ENCODE assay signal across 8 cellular contexts in the genomic region with DNA sequence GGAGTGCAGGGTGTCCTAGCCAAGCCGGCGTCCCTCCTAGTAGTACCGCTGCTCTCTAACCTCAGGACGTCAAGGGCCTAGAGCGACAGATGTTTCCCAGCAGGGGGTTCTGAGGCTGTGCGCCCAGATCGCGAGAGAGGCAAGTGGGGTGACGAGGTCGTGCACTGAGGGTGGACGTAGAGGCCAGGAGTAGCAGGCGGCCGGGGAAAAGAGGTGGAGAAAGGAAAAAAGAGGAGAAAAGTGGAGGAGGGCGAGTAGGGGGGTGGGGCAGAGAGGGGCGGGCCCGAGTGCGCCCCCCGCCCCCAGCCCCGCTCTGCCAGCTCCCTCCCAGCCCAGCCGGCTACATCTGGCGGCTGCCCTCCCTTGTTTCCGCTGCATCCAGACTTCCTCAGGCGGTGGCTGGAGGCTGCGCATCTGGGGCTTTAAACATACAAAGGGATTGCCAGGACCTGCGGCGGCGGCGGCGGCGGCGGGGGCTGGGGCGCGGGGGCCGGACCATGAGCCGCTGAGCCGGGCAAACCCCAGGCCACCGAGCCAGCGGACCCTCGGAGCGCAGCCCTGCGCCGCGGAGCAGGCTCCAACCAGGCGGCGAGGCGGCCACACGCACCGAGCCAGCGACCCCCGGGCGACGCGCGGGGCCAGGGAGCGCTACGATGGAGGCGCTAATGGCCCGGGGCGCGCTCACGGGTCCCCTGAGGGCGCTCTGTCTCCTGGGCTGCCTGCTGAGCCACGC. TPM values are rescaled to one million over a fixed set of nuclear protein-coding genes. Genes with fewer than 3 reads are reported as not detected.
DNase-seq lines count a peak whose midpoint lies in the region; ATAC-seq, FAIRE-seq and TF ChIP-seq lines count a peak whose summit lies in the region.

A gene (plus strand): TSS at position 372 of the 733 bp plus-strand sequence. CDS start 282 bp downstream, at position 654.

- no peak for FAIRE-seq in RCC 7860 (lab: Jason Lieb, UNC)

- peak within 1 kb of the TSS; percentile 46 for H3K4me3 ChIP-seq in kidney epithelial cell (ENCODE audit: low read depth, low read length)

- ATAC-seq in GM19395 (IDR thresholded peaks at IDR 0.05; ENCODE audit: unreplicated experiment), result no peak

- H3K27ac ChIP-seq in caudate nucleus (ENCODE audit: low read depth, low read length), result peak within 1 kb of the TSS; percentile 16

- H3K36me3 ChIP-seq in kidney epithelial cell (ENCODE audit: control insufficient read depth, insufficient read depth, low read length), result no peaks in the 10 kb centered on the region

- TF ChIP-seq CTCF in kidney epithelial cell (IDR thresholded peaks at IDR 0.05; ENCODE audit: insufficient read depth, low read length, poor library complexity, severe bottlenecking) (no peak), subcutaneous adipose tissue (IDR thresholded peaks at IDR 0.05; ENCODE audit: low read depth) (no peak)

- DNase-seq in NCI-H1417 (lab: John Stamatoyannopoulos, UW) (peak in 2 of 3 experiments; percentile 66 to 72), NCI-H1417 treated with DMSO at 0.1 percent for 48 hours (lab: John Stamatoyannopoulos, UW) (no peak), caudate nucleus (lab: John Stamatoyannopoulos, UW) (peak in 7 of 61 donors; percentile 2 to 16 (median 9)), kidney epithelial cell (ENCODE audit: low read depth) (no peak), DMS114 treated with DMSO at 0.1 percent for 48 hours (lab: John Stamatoyannopoulos, UW; ENCODE audit: unreplicated experiment) (no peak), RCC 7860 (ENCODE audit: low spot score) (no peak)

- no peaks in the 10 kb centered on the region for H3K27me3 ChIP-seq in kidney epithelial cell (ENCODE audit: control insufficient read depth, insufficient read depth, low read length)

RNA-seq across cellular contexts. Expression of the gene that starts here (rescaled TPM):
- total RNA-seq in kidney epithelial cell (188 and 216 TPM in 2 replicates), subcutaneous adipose tissue (100 to 1,000 TPM; 277 to 874 (median 585) TPM)

Comparison
In these comparisons a context has a peak if more than half of its experiments do, and no peak if none do; other contexts are left out.
1. DNase-seq: peak in NCI-H1417 (2 of 3); none in NCI-H1417 treated with DMSO at 0.1 percent for 48 hours (single experiment), kidney epithelial cell (single experiment), DMS114 treated with DMSO at 0.1 percent for 48 hours (single experiment) and RCC 7860 (single experiment).